9 cellular contexts compared by ENCODE assay signal in the genomic region with DNA sequence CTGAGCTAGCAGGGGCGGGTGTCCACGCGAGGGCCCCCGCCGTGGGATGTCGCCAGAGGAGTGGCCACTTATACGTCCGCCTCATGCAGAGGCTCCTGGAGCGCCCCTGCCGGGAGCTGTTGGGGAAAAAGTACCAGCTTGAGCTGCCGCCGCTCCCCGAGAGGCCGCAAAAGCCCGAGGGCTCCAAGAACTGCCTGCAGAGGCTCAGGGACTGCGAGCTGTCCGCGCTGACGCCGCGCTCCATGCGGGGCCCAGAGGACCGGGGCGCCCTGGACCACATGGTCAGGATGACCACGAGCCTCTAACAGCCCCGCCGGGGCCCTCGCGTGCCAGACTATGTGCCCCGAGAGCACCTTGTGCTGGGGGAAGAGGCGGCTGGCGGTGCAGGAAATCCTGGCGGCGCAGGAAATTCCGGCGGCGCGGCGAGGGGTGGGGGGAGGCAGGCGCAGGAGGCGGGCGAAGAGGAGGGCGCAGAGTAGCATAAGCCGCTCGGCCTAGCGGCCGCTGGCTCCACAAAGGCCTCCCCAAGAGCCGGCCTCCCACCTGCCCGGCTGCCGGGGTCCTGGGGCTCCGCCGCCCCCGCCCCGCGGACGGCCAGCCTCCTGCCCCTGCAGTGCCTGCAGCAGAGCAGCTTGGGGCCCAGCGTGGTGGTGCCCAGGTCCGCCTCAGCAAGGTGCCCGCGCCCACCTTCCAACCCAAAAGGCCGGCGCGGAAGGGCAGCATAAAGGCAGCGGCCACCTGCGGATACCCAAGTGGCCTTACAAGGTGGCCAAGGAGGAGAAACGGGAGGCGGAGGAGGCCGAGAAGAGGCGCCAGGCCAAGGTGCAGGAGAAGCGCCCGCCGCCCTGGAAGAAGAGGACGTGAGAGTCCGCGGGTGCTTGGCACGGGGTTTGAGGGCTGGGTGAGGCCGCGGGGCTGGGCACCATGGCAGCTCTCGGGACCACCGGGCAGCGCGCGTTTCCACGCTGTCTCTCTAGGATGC. TPM values are rescaled to one million over a fixed set of nuclear protein-coding genes. Genes with fewer than 3 reads are reported as not detected.
DNase-seq lines count a peak whose midpoint lies in the region; ATAC-seq lines count a peak whose summit lies in the region.
"Had no signal": no experiment of that assay in that cellular context is flagged by ENCODE, and none has a peak within 500 bp of the region (broad histone marks: within the 10 kb centered on the region; RNA-seq: fewer than 3 reads in every experiment).

No MANE protein-coding gene starts in this region.

- peak; percentile 76 for ATAC-seq in effector memory CD8-positive, alpha-beta T cell (replicated peaks)

- peak; percentile 81 for DNase-seq in EH (ENCODE audit: low read depth)
- DNase-seq in GOT3 (lab: John Stamatoyannopoulos, UW), result peak; percentile 45
- DNase-seq in NCI-H2107 (lab: John Stamatoyannopoulos, UW), result peak; percentile 17
- DNase-seq in activated CD4-positive, alpha-beta memory T cell treated with anti-CD3 and anti-CD28 coated beads, Interleukin-2, amount 10 ng/mL, durations not matched to agents 7 days and 5 days, result peak; percentile 64
- DNase-seq in effector memory CD8-positive, alpha-beta T cell, result peak; percentile 7 to 25 (median 9)
- DNase-seq in NCI-H1048 (lab: John Stamatoyannopoulos, UW), result no peak

- H3K36me3 Mint-ChIP-seq in activated CD4-positive, alpha-beta memory T cell treated with anti-CD3 and anti-CD28 coated beads, Interleukin-2, amount 10 ng/mL, durations not matched to agents 7 days and 5 days (ENCODE audit: low read depth), result peaks cover 24% of the 10 kb centered on the region
- peaks cover 8% of the 10 kb centered on the region for H3K36me3 Mint-ChIP-seq in effector memory CD8-positive, alpha-beta T cell (ENCODE audit: insufficient read depth)
- peaks cover 40% of the 10 kb centered on the region for H3K36me3 Mint-ChIP-seq in stimulated activated naive CD8-positive, alpha-beta T cell treated with anti-CD3 and anti-CD28 coated beads, Interleukin-15, Interleukin-2, amounts not matched to agents 100 ng/mL and 50 ng/mL, for 24 hours (ENCODE audit: low read depth)

- POLR2A ChIA-PET in activated CD4-positive, alpha-beta memory T cell treated with anti-CD3 and anti-CD28 coated beads, Interleukin-2, amount 10 ng/mL, durations not matched to agents 7 days and 5 days (lab: Charles Lee), result no interaction called here

- no peaks in the 10 kb centered on the region for H3K9me3 Mint-ChIP-seq in activated CD4-positive, alpha-beta memory T cell treated with anti-CD3 and anti-CD28 coated beads, Interleukin-2, amount 10 ng/mL, durations not matched to agents 7 days and 5 days
- H3K9me3 Mint-ChIP-seq in effector memory CD8-positive, alpha-beta T cell, result no peaks in the 10 kb centered on the region
- H3K9me3 Mint-ChIP-seq in stimulated activated naive CD8-positive, alpha-beta T cell treated with anti-CD3 and anti-CD28 coated beads, Interleukin-15, Interleukin-2, amounts not matched to agents 100 ng/mL and 50 ng/mL, for 24 hours, result peaks cover 4% of the 10 kb centered on the region

- no peaks in the 10 kb centered on the region for H3K9me3 ChIP-seq in muscle layer of duodenum (ENCODE audit: control insufficient read depth in 1 of 2, low read length in 2 of 2)

- CTCF ChIA-PET in activated CD4-positive, alpha-beta memory T cell treated with anti-CD3 and anti-CD28 coated beads, Interleukin-2, amount 10 ng/mL, durations not matched to agents 7 days and 5 days (lab: Charles Lee), result no interaction called here

- H3K4me3 ChIP-seq in muscle layer of duodenum (ENCODE audit: low read depth in 1 of 2, low read length in 2 of 2), result peak overlapping the region; percentile 56 to 84

- peak overlapping the region; percentile 68 for H3K27ac Mint-ChIP-seq in activated CD4-positive, alpha-beta memory T cell treated with anti-CD3 and anti-CD28 coated beads, Interleukin-2, amount 10 ng/mL, durations not matched to agents 7 days and 5 days
- peak overlapping the region in 1 of 2 donors; percentile 67 for H3K27ac Mint-ChIP-seq in effector memory CD8-positive, alpha-beta T cell
- H3K27ac Mint-ChIP-seq in stimulated activated naive CD8-positive, alpha-beta T cell treated with anti-CD3 and anti-CD28 coated beads, Interleukin-15, Interleukin-2, amounts not matched to agents 100 ng/mL and 50 ng/mL, for 24 hours, result peak overlapping the region; percentile 76

- H3K27me3 Mint-ChIP-seq in activated CD4-positive, alpha-beta memory T cell treated with anti-CD3 and anti-CD28 coated beads, Interleukin-2, amount 10 ng/mL, durations not matched to agents 7 days and 5 days, result peaks cover 4% of the 10 kb centered on the region
- peaks cover 0 to 12% of the 10 kb centered on the region in 2 donors for H3K27me3 Mint-ChIP-seq in effector memory CD8-positive, alpha-beta T cell
- H3K27me3 Mint-ChIP-seq in stimulated activated naive CD8-positive, alpha-beta T cell treated with anti-CD3 and anti-CD28 coated beads, Interleukin-15, Interleukin-2, amounts not matched to agents 100 ng/mL and 50 ng/mL, for 24 hours, result no peaks in the 10 kb centered on the region

- no peaks in the 10 kb centered on the region for H3K27me3 ChIP-seq in muscle layer of duodenum (ENCODE audit: low read depth, low read length)

- H3K27ac ChIP-seq in muscle layer of duodenum (ENCODE audit: low read length), result peak overlapping the region; percentile 23

- H3K36me3 ChIP-seq in muscle layer of duodenum (ENCODE audit: control insufficient read depth in 1 of 2, insufficient read depth in 2 of 2, low read length in 2 of 2), result peaks cover 0 to 20% of the 10 kb centered on the region in 2 donors

- H3K4me3 Mint-ChIP-seq in activated CD4-positive, alpha-beta memory T cell treated with anti-CD3 and anti-CD28 coated beads, Interleukin-2, amount 10 ng/mL, durations not matched to agents 7 days and 5 days, result peak overlapping the region; percentile 90
- H3K4me3 Mint-ChIP-seq in effector memory CD8-positive, alpha-beta T cell, result peak overlapping the region; percentile 78 to 83
- H3K4me3 Mint-ChIP-seq in stimulated activated naive CD8-positive, alpha-beta T cell treated with anti-CD3 and anti-CD28 coated beads, Interleukin-15, Interleukin-2, amounts not matched to agents 100 ng/mL and 50 ng/mL, for 24 hours, result peak overlapping the region; percentile 86

- peaks cover 39% of the 10 kb centered on the region for H3K4me1 Mint-ChIP-seq in activated CD4-positive, alpha-beta memory T cell treated with anti-CD3 and anti-CD28 coated beads, Interleukin-2, amount 10 ng/mL, durations not matched to agents 7 days and 5 days
- peaks cover 0 to 4% of the 10 kb centered on the region in 2 donors for H3K4me1 Mint-ChIP-seq in effector memory CD8-positive, alpha-beta T cell (ENCODE audit: low read depth in 2 of 2)
- H3K4me1 Mint-ChIP-seq in stimulated activated naive CD8-positive, alpha-beta T cell treated with anti-CD3 and anti-CD28 coated beads, Interleukin-15, Interleukin-2, amounts not matched to agents 100 ng/mL and 50 ng/mL, for 24 hours (ENCODE audit: low read depth), result peaks cover 22% of the 10 kb centered on the region

- peaks cover 0 to 14% of the 10 kb centered on the region in 2 donors for H3K4me1 ChIP-seq in muscle layer of duodenum (ENCODE audit: control insufficient read depth in 1 of 2, insufficient read depth in 2 of 2, low read length in 2 of 2)

RNA-seq across cellular contexts. Expression of a gene that starts 42.1 kb away (rescaled TPM):
- not detected for total RNA-seq in activated CD4-positive, alpha-beta memory T cell treated with anti-CD3 and anti-CD28 coated beads, Interleukin-2, amount 10 ng/mL, durations not matched to agents 7 days and 5 days
- total RNA-seq: glomerular endothelial cell had no signal
